In the genomic region with DNA sequence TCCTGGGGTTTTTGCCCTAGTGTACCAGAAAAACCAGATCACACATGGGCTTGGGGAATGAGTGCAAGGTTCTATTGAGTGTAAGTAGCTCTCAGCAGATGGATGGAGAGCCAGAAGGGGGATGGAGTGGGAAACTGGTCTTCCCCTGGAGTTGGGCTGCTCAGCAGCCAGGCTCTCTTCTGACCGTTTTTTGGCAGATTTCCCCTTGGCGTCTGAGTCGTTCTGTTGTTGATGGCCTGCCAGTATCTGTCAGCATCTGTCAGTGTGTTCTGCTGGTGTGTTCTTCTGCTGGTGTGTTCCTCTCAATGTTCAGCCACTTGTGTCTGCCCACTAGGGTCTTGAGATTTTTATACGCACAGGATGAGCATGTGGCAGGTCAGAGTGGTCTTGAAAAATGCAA, we compare ENCODE assay signal across 23 cellular contexts.
"Had no signal": no experiment of that assay in that cellular context is flagged by ENCODE, and none has a peak within 500 bp of the region (broad histone marks: within the 10 kb centered on the region; RNA-seq: fewer than 3 reads in every experiment).

No MANE protein-coding gene starts in this region.

- H3K4me1 ChIP-seq: adrenal gland, ascending aorta, pancreas, tibial artery had no signal

- H3K27ac ChIP-seq: adrenal gland, ascending aorta, brain microvascular endothelial cell, hepatocyte, neutrophil, pancreas, tibial artery had no signal

- DNase-seq: activated B cell treated with CpG ODN at 0.5 μM for 24 hours; activated CD4-positive, alpha-beta T cell treated with anti-CD3 and anti-CD28 coated beads for 4 hours; activated CD4-positive, alpha-beta T cell treated with anti-CD3 and anti-CD28 coated beads, Interleukin-2, amount 50 U/mL, for 48 hours; activated CD8-positive, alpha-beta memory T cell treated with anti-CD3 and anti-CD28 coated beads, Interleukin-2, amount 50 U/mL, for 48 hours; activated naive CD4-positive, alpha-beta T cell; activated T-cell treated with anti-CD3 and anti-CD28 coated beads, Interleukin-2, amount 50 U/mL, for 4 hours; adrenal gland; brain microvascular endothelial cell; central memory CD4-positive, alpha-beta T cell; dermis blood vessel endothelial cell; effector CD8-positive, alpha-beta T cell; erythroblast; foreskin fibroblast; immature natural killer cell; kidney glomerular epithelial cell; pancreas; stimulated activated CD4-positive, alpha-beta T cell treated with anti-CD3 and anti-CD28 coated beads, Interleukin-4, amount 100 ng/mL, for 1 hour; T-helper 17 cell; tibial artery had no signal

- H3K27me3 ChIP-seq: adrenal gland, ascending aorta, brain microvascular endothelial cell, hepatocyte, neutrophil, pancreas, tibial artery had no signal

- H3K4me3 ChIP-seq: adrenal gland, ascending aorta, hepatocyte, pancreas, tibial artery had no signal

- H3K36me3 ChIP-seq: adrenal gland, ascending aorta, brain microvascular endothelial cell, neutrophil, pancreas, tibial artery had no signal

- H3K9me3 ChIP-seq: adrenal gland, ascending aorta, neutrophil, pancreas, tibial artery had no signal

- ATAC-seq: activated T-cell treated with anti-CD3 and anti-CD28 coated beads, Interleukin-2, amount 50 U/mL, for 4 hours; pancreas; sciatic nerve; T-helper 17 cell had no signal
